In genomic region chr1:224392411-224393249, GRCh38 we compare ENCODE assay signal across 20 cellular contexts. TPM values are rescaled to one million over a fixed set of nuclear protein-coding genes. Genes with fewer than 3 reads are reported as not detected.
DNase-seq lines count a peak whose midpoint lies in the region; ATAC-seq and TF ChIP-seq lines count a peak whose summit lies in the region.
"Had no signal": no experiment of that assay in that cellular context is flagged by ENCODE, and none has a peak within 500 bp of the region (broad histone marks: within the 10 kb centered on the region; RNA-seq: fewer than 3 reads in every experiment).

No MANE protein-coding gene starts in this region.

- H3K27ac Mint-ChIP-seq in activated T-cell treated with anti-CD3 and anti-CD28 coated beads, Interleukin-2, amount 50 U/mL, for 72 hours: peak overlapping the region; percentile 83
- H3K27ac Mint-ChIP-seq in HFFc6 (peak overlapping the region; percentile 78), progenitor cell of endocrine pancreas (peak overlapping the region; percentile 77)
- H3K27ac Mint-ChIP-seq in activated T-helper 2 cell treated with anti-CD3 and anti-CD28 coated beads, Interferon-gamma antibody, Interleukin-2, Interleukin-4, amounts not matched to agents 10 μg/mL and 5 μg/mL and 100 μg/mL, durations not matched to agents 14 hours and 24 hours and 36 hours: peak overlapping the region; percentile 72

- TF ChIP-seq POLR2A in esophagus muscularis mucosa (IDR thresholded peaks at IDR 0.05; ENCODE audit: low read depth): no peak

- TF ChIP-seq CTCF in HFFc6 (IDR thresholded peaks at IDR 0.05) (no peak), progenitor cell of endocrine pancreas (IDR thresholded peaks at IDR 0.05; ENCODE audit: unreplicated experiment) (no peak), esophagus muscularis mucosa (IDR thresholded peaks at IDR 0.05) (no peak)

- DNase-seq in activated T-cell treated with anti-CD3 and anti-CD28 coated beads, Interleukin-2, amount 50 U/mL, for 72 hours: no peak
- DNase-seq in activated T-cell treated with anti-CD3 and anti-CD28 coated beads, Interleukin-2, amount 50 U/mL, for 48 hours: no peak
- DNase-seq in HFFc6 (peak; percentile 32), progenitor cell of endocrine pancreas (ENCODE audit: low spot score, unreplicated experiment) (no peak), esophagus muscularis mucosa (ENCODE audit: extremely low spot score) (no peak)
- DNase-seq in activated T-helper 2 cell treated with anti-CD3 and anti-CD28 coated beads, Interferon-gamma antibody, Interleukin-2, Interleukin-4, amounts not matched to agents 10 μg/mL and 5 μg/mL and 100 μg/mL, durations not matched to agents 14 hours and 24 hours and 36 hours (ENCODE audit: low spot score): no peak
- DNase-seq in stimulated activated CD4-positive, alpha-beta T cell treated with anti-CD3 and anti-CD28 coated beads, Interleukin-12 subunit alpha, Interleukin-12 subunit beta, amount 100 ng/mL, for 4 hours: no peak
- DNase-seq: activated CD4-positive, alpha-beta T cell treated with anti-CD3 and anti-CD28 coated beads, Interleukin-2, amount 50 U/mL, for 4 hours; activated effector memory CD4-positive, alpha-beta T cell treated with Interleukin-2 at 50 U/mL for 16 hours; cerebellar nuclear complex; effector CD4-positive, alpha-beta T cell; esophagus squamous epithelium; GOT3; Kasumi-1; NCI-H1092; NCI-H2029 treated with DMSO at 0.1 percent for 48 hours; NCI-H510A; RPMI8226; stimulated activated CD8-positive, alpha-beta memory T cell treated with anti-CD3 and anti-CD28 coated beads, Interleukin-4, amount 100 ng/mL, for 48 hours had no signal

- H3K4me1 ChIP-seq in esophagus muscularis mucosa: no peaks in the 10 kb centered on the region
- H3K4me1 ChIP-seq: esophagus squamous epithelium had no signal

- no peaks in the 10 kb centered on the region for H3K27me3 Mint-ChIP-seq in activated T-cell treated with anti-CD3 and anti-CD28 coated beads, Interleukin-2, amount 50 U/mL, for 72 hours (ENCODE audit: low read depth)
- no peaks in the 10 kb centered on the region; the same call in none of the 2 replicates for H3K27me3 Mint-ChIP-seq in HFFc6 (ENCODE audit: insufficient read depth)
- H3K27me3 Mint-ChIP-seq in activated T-helper 2 cell treated with anti-CD3 and anti-CD28 coated beads, Interferon-gamma antibody, Interleukin-2, Interleukin-4, amounts not matched to agents 10 μg/mL and 5 μg/mL and 100 μg/mL, durations not matched to agents 14 hours and 24 hours and 36 hours (ENCODE audit: low read depth): no peaks in the 10 kb centered on the region
- no peaks in the 10 kb centered on the region for H3K27me3 Mint-ChIP-seq in progenitor cell of endocrine pancreas

- H3K36me3 Mint-ChIP-seq in activated T-cell treated with anti-CD3 and anti-CD28 coated beads, Interleukin-2, amount 50 U/mL, for 72 hours (ENCODE audit: insufficient read depth in 2 of 2): peaks cover 5 to 39% of the 10 kb centered on the region in 2 donors
- H3K36me3 Mint-ChIP-seq in HFFc6 (ENCODE audit: low read depth) (peaks cover 54% of the 10 kb centered on the region), progenitor cell of endocrine pancreas (ENCODE audit: insufficient read depth) (peaks cover 41% of the 10 kb centered on the region)
- H3K36me3 Mint-ChIP-seq in activated T-helper 2 cell treated with anti-CD3 and anti-CD28 coated beads, Interferon-gamma antibody, Interleukin-2, Interleukin-4, amounts not matched to agents 10 μg/mL and 5 μg/mL and 100 μg/mL, durations not matched to agents 14 hours and 24 hours and 36 hours (ENCODE audit: low read depth): peaks cover 89% of the 10 kb centered on the region

- no peak overlapping the region for H3K27ac ChIP-seq in esophagus muscularis mucosa (replicated peaks in 1 of 4)
- H3K27ac ChIP-seq: esophagus squamous epithelium had no signal

- WGBS in esophagus muscularis mucosa: 91% methylated on average over 4 of the region's 4 CpGs

- intact Hi-C loops in activated T-helper 2 cell treated with anti-CD3 and anti-CD28 coated beads, Interferon-gamma antibody, Interleukin-2, Interleukin-4, amounts not matched to agents 10 μg/mL and 5 μg/mL and 100 μg/mL, durations not matched to agents 14 hours and 24 hours and 36 hours (cut with micrococcal nuclease): loop anchor here (2.0 kb wide), 1 partner anchor 14 kb away; no protein-coding TSS in a partner anchor
- intact Hi-C loops in esophagus muscularis mucosa (cut with DNase I): no loop called here

- H3K27me3 ChIP-seq in esophagus muscularis mucosa: no peaks in the 10 kb centered on the region
- H3K27me3 ChIP-seq: esophagus squamous epithelium had no signal

- no peak for TF ChIP-seq EP300 in esophagus muscularis mucosa (IDR thresholded peaks at IDR 0.05)

- peak overlapping the region in 1 of 2 donors; percentile 47 for H3K4me3 Mint-ChIP-seq in activated T-cell treated with anti-CD3 and anti-CD28 coated beads, Interleukin-2, amount 50 U/mL, for 72 hours
- H3K4me3 Mint-ChIP-seq in HFFc6 (peak overlapping the region; percentile 11; the same call in 1 of the 2 replicates), progenitor cell of endocrine pancreas (ENCODE audit: low read depth) (no peak overlapping the region)
- H3K4me3 Mint-ChIP-seq in activated T-helper 2 cell treated with anti-CD3 and anti-CD28 coated beads, Interferon-gamma antibody, Interleukin-2, Interleukin-4, amounts not matched to agents 10 μg/mL and 5 μg/mL and 100 μg/mL, durations not matched to agents 14 hours and 24 hours and 36 hours (ENCODE audit: low read depth): no peak overlapping the region

- no peaks in the 10 kb centered on the region for H3K9me3 ChIP-seq in esophagus muscularis mucosa
- H3K9me3 ChIP-seq: esophagus squamous epithelium had no signal

- H3K36me3 ChIP-seq in esophagus muscularis mucosa: peaks cover 73 to 99% (median 90%) of the 10 kb centered on the region in 4 donors

- H3K4me3 ChIP-seq in esophagus muscularis mucosa: no peak overlapping the region
- H3K4me3 ChIP-seq: esophagus squamous epithelium had no signal

- H3K4me1 Mint-ChIP-seq in activated T-cell treated with anti-CD3 and anti-CD28 coated beads, Interleukin-2, amount 50 U/mL, for 72 hours (ENCODE audit: low read depth): peaks cover 38% of the 10 kb centered on the region
- peaks cover 19% of the 10 kb centered on the region for H3K4me1 Mint-ChIP-seq in HFFc6 (ENCODE audit: low read depth)
- peaks cover 29% of the 10 kb centered on the region for H3K4me1 Mint-ChIP-seq in activated T-helper 2 cell treated with anti-CD3 and anti-CD28 coated beads, Interferon-gamma antibody, Interleukin-2, Interleukin-4, amounts not matched to agents 10 μg/mL and 5 μg/mL and 100 μg/mL, durations not matched to agents 14 hours and 24 hours and 36 hours (ENCODE audit: low read depth)
- H3K4me1 Mint-ChIP-seq in progenitor cell of endocrine pancreas (ENCODE audit: low read depth): peaks cover 1% of the 10 kb centered on the region

- H3K9me3 Mint-ChIP-seq in activated T-cell treated with anti-CD3 and anti-CD28 coated beads, Interleukin-2, amount 50 U/mL, for 72 hours: no peaks in the 10 kb centered on the region
- H3K9me3 Mint-ChIP-seq in HFFc6 (no peaks in the 10 kb centered on the region), progenitor cell of endocrine pancreas (ENCODE audit: low read depth) (no peaks in the 10 kb centered on the region)
- no peaks in the 10 kb centered on the region for H3K9me3 Mint-ChIP-seq in activated T-helper 2 cell treated with anti-CD3 and anti-CD28 coated beads, Interferon-gamma antibody, Interleukin-2, Interleukin-4, amounts not matched to agents 10 μg/mL and 5 μg/mL and 100 μg/mL, durations not matched to agents 14 hours and 24 hours and 36 hours

- ATAC-seq in activated T-cell treated with anti-CD3 and anti-CD28 coated beads, Interleukin-2, amount 50 U/mL, for 72 hours (replicated peaks in 1 of 2): peak; percentile 66 to 69
- ATAC-seq in GM18502 (IDR thresholded peaks at IDR 0.05; ENCODE audit: poor library complexity, unreplicated experiment): no peak

RNA-seq across cellular contexts. Expression of gene CNIH4, which starts 36.0 kb away (rescaled TPM):
- total RNA-seq in activated T-cell treated with anti-CD3 and anti-CD28 coated beads, Interleukin-2, amount 50 U/mL, for 72 hours: 10 to 100 TPM; 50.3 to 55.3 TPM
- total RNA-seq in HFFc6 (2021; fragmentation: NEBNext Ultra II Directional; extraction: Animal tissue kit (Norgen Biotek cat#: 25700)): 10 to 100 TPM; 46.7 to 53.7 (median 51.6) TPM
- 60.2 and 60.7 TPM in 2 replicates for total RNA-seq in activated T-helper 2 cell treated with anti-CD3 and anti-CD28 coated beads, Interferon-gamma antibody, Interleukin-2, Interleukin-4, amounts not matched to agents 10 μg/mL and 5 μg/mL and 100 μg/mL, durations not matched to agents 14 hours and 24 hours and 36 hours
- total RNA-seq in progenitor cell of endocrine pancreas (68.8 and 69.6 TPM in 2 replicates), esophagus muscularis mucosa (10 to 100 TPM; 34.0 to 61.0 (median 46.9) TPM)

RNA-seq across cellular contexts. Expression of gene WDR26, which starts 42.0 kb away (rescaled TPM):
- total RNA-seq in activated T-cell treated with anti-CD3 and anti-CD28 coated beads, Interleukin-2, amount 50 U/mL, for 72 hours: 10 to 100 TPM; 82.2 to 92.2 TPM
- total RNA-seq in HFFc6 (2021; fragmentation: NEBNext Ultra II Directional; extraction: Animal tissue kit (Norgen Biotek cat#: 25700)): 100 to 1,000 TPM in 1 of 6 experiments, 10 to 100 TPM in 5; 85.4 to 105 (median 90.8) TPM
- 80.5 and 82.0 TPM in 2 replicates for total RNA-seq in activated T-helper 2 cell treated with anti-CD3 and anti-CD28 coated beads, Interferon-gamma antibody, Interleukin-2, Interleukin-4, amounts not matched to agents 10 μg/mL and 5 μg/mL and 100 μg/mL, durations not matched to agents 14 hours and 24 hours and 36 hours
- total RNA-seq in progenitor cell of endocrine pancreas (83.9 and 84.9 TPM in 2 replicates), esophagus muscularis mucosa (10 to 100 TPM; 74.9 to 84.7 (median 78.4) TPM)
